32 cellular contexts compared by ENCODE assay signal in the genomic region with DNA sequence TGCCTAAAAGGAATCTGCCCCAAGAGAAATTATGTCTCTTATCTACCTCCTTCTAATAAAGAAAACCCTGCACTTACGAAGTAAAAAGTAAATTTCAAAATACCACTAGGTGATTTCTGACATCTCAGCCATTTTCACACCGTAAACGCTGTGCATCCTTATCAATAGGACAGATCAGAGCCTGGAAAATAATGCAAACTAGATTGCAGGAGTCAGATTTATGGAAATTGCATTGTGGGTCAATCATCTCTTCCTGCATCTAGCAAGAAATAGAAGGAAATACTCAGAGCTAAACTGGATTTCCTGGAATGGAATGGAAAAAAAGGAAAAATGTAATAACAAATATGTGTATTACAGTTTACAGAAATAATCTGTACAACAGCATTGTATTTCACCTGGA.
"Had no signal": no experiment of that assay in that cellular context is flagged by ENCODE, and none has a peak within 500 bp of the region (broad histone marks: within the 10 kb centered on the region; RNA-seq: fewer than 3 reads in every experiment).

No MANE protein-coding gene starts in this region.

- H3K36me3 ChIP-seq: MG63 had no signal

- H3K4me3 ChIP-seq: MG63 had no signal

- H3K27ac ChIP-seq: KMS-11 had no signal

- H3K27me3 ChIP-seq: MG63 had no signal

- H3K9me3 ChIP-seq: MG63 had no signal

- DNase-seq: Karpas-422, Kasumi-1, KBM-7, KG1, MG63, MM.1S, MV-4-11, NCI-H1048, NCI-H1092, NCI-H1092 treated with DMSO at 0.1 percent for 48 hours, NCI-H1105, NCI-H1105 treated with DMSO at 0.1 percent for 48 hours, NCI-H1417 treated with DMSO at 0.1 percent for 48 hours, NCI-H1436, NCI-H1436 treated with DMSO at 0.1 percent for 48 hours, NCI-H146, NCI-H1694, NCI-H1694 treated with DMSO at 0.1 percent for 48 hours, NCI-H187, NCI-H187 treated with DMSO at 0.1 percent for 48 hours, NCI-H1930, NCI-H2029, NCI-H2081, NCI-H2081 treated with DMSO at 0.1 percent for 48 hours, NCI-H2107, NCI-H2171, NCI-H2171 treated with DMSO at 0.1 percent for 48 hours, NCI-H2227 treated with DMSO at 0.1 percent for 48 hours, NCI-H226, NCI-H446, NCI-H446 treated with DMSO at 0.1 percent for 48 hours had no signal

- H3K4me2 ChIP-seq: KMS-11 had no signal

- H3K9ac ChIP-seq: KMS-11 had no signal
